10 cellular contexts compared by ENCODE assay signal in genomic region chr2:232689152-232689910, GRCh38. TPM values are rescaled to one million over a fixed set of nuclear protein-coding genes. Genes with fewer than 3 reads are reported as not detected.
DNase-seq lines count a peak whose midpoint lies in the region; ATAC-seq and TF ChIP-seq lines count a peak whose summit lies in the region.
"Had no signal": no experiment of that assay in that cellular context is flagged by ENCODE, and none has a peak within 500 bp of the region (broad histone marks: within the 10 kb centered on the region; RNA-seq: fewer than 3 reads in every experiment).

No MANE protein-coding gene starts in this region.

- 0 out of 2 replicates have a peak overlapping the region, but pooled peaks have one; percentile 34 for H2AFZ ChIP-seq in PC-3 (ENCODE audit: low read length)

- TF ChIP-seq CTCF in HFF-Myc (IDR thresholded peaks at IDR 0.05; ENCODE audit: low read depth, low read length, missing control alignments) (no peak), PC-3 (conservative IDR thresholded peaks at IDR 0.05; ENCODE audit: low read depth, low read length) (no peak), foreskin fibroblast (IDR thresholded peaks at IDR 0.05; ENCODE audit: low read depth, low read length) (no peak)

- intact Hi-C loops in PC-3 (cut with micrococcal nuclease), result no loop called here
- intact Hi-C loops in activated CD4-positive, alpha-beta T cell treated with anti-CD3 and anti-CD28 coated beads for 36 hours (cut with DNase I, micrococcal nuclease), result no loop called here

- H3K4me3 ChIP-seq in HFF-Myc (replicated peaks; ENCODE audit: low read depth, low read length) (no peak overlapping the region), PC-3 (ENCODE audit: low read length) (no peak overlapping the region), foreskin fibroblast (ENCODE audit: low read depth in 1 of 2, low read length in 2 of 2) (no peak overlapping the region)

- peak; percentile 15 for DNase-seq in HFF-Myc (ENCODE audit: extremely low read depth, low read depth)
- DNase-seq in PC-3, result no peak
- peak; percentile 18 to 57 for DNase-seq in foreskin fibroblast
- DNase-seq in renal cortical epithelial cell (ENCODE audit: low read depth), result peak; percentile 53
- no peak for DNase-seq in activated CD4-positive, alpha-beta T cell treated with anti-CD3 and anti-CD28 coated beads for 36 hours
- no peak for DNase-seq in SKM-1 treated with dmso at 0.1 percent for 144 hours (lab: John Stamatoyannopoulos, UW; ENCODE audit: unreplicated experiment)
- DNase-seq in NCI-H187 treated with DMSO at 0.1 percent for 48 hours (lab: John Stamatoyannopoulos, UW), result no peak
- DNase-seq: activated naive CD4-positive, alpha-beta T cell treated with anti-CD3 and anti-CD28 coated beads, Interleukin-2, amount 50 U/mL, for 16 hours; KG1 had no signal

- no peaks in the 10 kb centered on the region for H3K36me3 ChIP-seq in PC-3 (ENCODE audit: low read depth, low read length)

- no peaks in the 10 kb centered on the region for H3K27me3 ChIP-seq in PC-3 (ENCODE audit: low read length)

- no peak overlapping the region for H3K27ac Mint-ChIP-seq in activated CD4-positive, alpha-beta T cell treated with anti-CD3 and anti-CD28 coated beads for 36 hours

- H3K4me3 Mint-ChIP-seq in activated CD4-positive, alpha-beta T cell treated with anti-CD3 and anti-CD28 coated beads for 36 hours, result no peak overlapping the region

- H3K4me2 ChIP-seq in PC-3 (ENCODE audit: low read length), result no peak overlapping the region

- no peaks in the 10 kb centered on the region for H3K9me2 ChIP-seq in PC-3 (replicated peaks; ENCODE audit: low read length)

- H4K20me1 ChIP-seq in PC-3 (ENCODE audit: low read length), result no peaks in the 10 kb centered on the region

- POLR2A ChIA-PET in PC-3 (lab: Charles Lee; ENCODE audit: unreplicated experiment), result interaction anchor here (0.6 kb wide), 1 partner anchor 13 kb away, joined by 3 read pairs; no protein-coding TSS in a partner anchor
- POLR2A ChIA-PET in activated CD4-positive, alpha-beta T cell treated with anti-CD3 and anti-CD28 coated beads for 36 hours (lab: Charles Lee), result interaction anchor here (0.6 kb wide), 1 partner anchor 82 kb away, joined by 3 read pairs; no protein-coding TSS in a partner anchor

- H3K27me3 Mint-ChIP-seq in activated CD4-positive, alpha-beta T cell treated with anti-CD3 and anti-CD28 coated beads for 36 hours, result no peaks in the 10 kb centered on the region

- ATAC-seq in PC-3, result no peak
- no peak for ATAC-seq in HG03039 (IDR thresholded peaks at IDR 0.05; ENCODE audit: unreplicated experiment)
- no peak for ATAC-seq in activated CD4-positive, alpha-beta T cell treated with anti-CD3 and anti-CD28 coated beads for 36 hours

- H3K27ac ChIP-seq in PC-3 (ENCODE audit: low read length), result no peak overlapping the region

- no peaks in the 10 kb centered on the region for H3K36me3 Mint-ChIP-seq in activated CD4-positive, alpha-beta T cell treated with anti-CD3 and anti-CD28 coated beads for 36 hours (ENCODE audit: low read depth)

- no TSS peak for BruUV-seq in PC-3 (replicated peaks; lab: Mats Ljungman, UMichigan)

- no peaks in the 10 kb centered on the region for H3K79me2 ChIP-seq in PC-3 (ENCODE audit: low read length)

- H3F3A ChIP-seq in PC-3 (ENCODE audit: low read length, unreplicated experiment), result no peaks in the 10 kb centered on the region

- no peak overlapping the region for H3K9ac ChIP-seq in PC-3 (ENCODE audit: low read length)

- H3K9me3 Mint-ChIP-seq in activated CD4-positive, alpha-beta T cell treated with anti-CD3 and anti-CD28 coated beads for 36 hours (ENCODE audit: low read depth), result no peaks in the 10 kb centered on the region

- no peaks in the 10 kb centered on the region for H3K9me3 ChIP-seq in PC-3 (ENCODE audit: low read length)

- H3K4me1 Mint-ChIP-seq in activated CD4-positive, alpha-beta T cell treated with anti-CD3 and anti-CD28 coated beads for 36 hours, result no peaks in the 10 kb centered on the region

- CTCF ChIA-PET in PC-3 (lab: Charles Lee), result no interaction called here
- CTCF ChIA-PET in activated CD4-positive, alpha-beta T cell treated with anti-CD3 and anti-CD28 coated beads for 36 hours (lab: Charles Lee), result interaction anchor here (1.2 kb wide), 1 partner anchor 79 kb away, joined by 3 read pairs; no protein-coding TSS in a partner anchor

- no peaks in the 10 kb centered on the region for H3K4me1 ChIP-seq in PC-3 (ENCODE audit: insufficient read depth, low read length)

RNA-seq across cellular contexts. Expression of gene GIGYF2, which starts 7.8 kb away (rescaled TPM):
- total RNA-seq in PC-3 (2014; rRNA removed), result 41.3 and 56.2 TPM in 2 replicates
- 33.7 and 70.3 TPM in 2 replicates for total RNA-seq in renal cortical epithelial cell
- total RNA-seq in activated CD4-positive, alpha-beta T cell treated with anti-CD3 and anti-CD28 coated beads for 36 hours, result 10 to 100 TPM; 51.1 to 51.9 TPM

RNA-seq across cellular contexts. Expression of gene EFHD1, which starts 55.9 kb away (rescaled TPM):
- 0.07 TPM in 1 of 2 replicates, not detected in the other for total RNA-seq in PC-3 (2014; rRNA removed)
- 7.5 and 26.9 TPM in 2 replicates for total RNA-seq in renal cortical epithelial cell
- total RNA-seq in activated CD4-positive, alpha-beta T cell treated with anti-CD3 and anti-CD28 coated beads for 36 hours, result under 1 TPM in 1 of 2 experiments, not detected in 1; 0.23 TPM

Comparison
In these comparisons a context has a peak if more than half of its experiments do, and no peak if none do; other contexts are left out.
1. DNase-seq: peak in HFF-Myc (single experiment), foreskin fibroblast (2 of 2) and renal cortical epithelial cell (single experiment); none in PC-3 (single experiment), activated CD4-positive, alpha-beta T cell treated with anti-CD3 and anti-CD28 coated beads for 36 hours (single experiment), SKM-1 treated with dmso at 0.1 percent for 144 hours (single experiment) and NCI-H187 treated with DMSO at 0.1 percent for 48 hours (single experiment).